10 cellular contexts compared by ENCODE assay signal in the genomic region with DNA sequence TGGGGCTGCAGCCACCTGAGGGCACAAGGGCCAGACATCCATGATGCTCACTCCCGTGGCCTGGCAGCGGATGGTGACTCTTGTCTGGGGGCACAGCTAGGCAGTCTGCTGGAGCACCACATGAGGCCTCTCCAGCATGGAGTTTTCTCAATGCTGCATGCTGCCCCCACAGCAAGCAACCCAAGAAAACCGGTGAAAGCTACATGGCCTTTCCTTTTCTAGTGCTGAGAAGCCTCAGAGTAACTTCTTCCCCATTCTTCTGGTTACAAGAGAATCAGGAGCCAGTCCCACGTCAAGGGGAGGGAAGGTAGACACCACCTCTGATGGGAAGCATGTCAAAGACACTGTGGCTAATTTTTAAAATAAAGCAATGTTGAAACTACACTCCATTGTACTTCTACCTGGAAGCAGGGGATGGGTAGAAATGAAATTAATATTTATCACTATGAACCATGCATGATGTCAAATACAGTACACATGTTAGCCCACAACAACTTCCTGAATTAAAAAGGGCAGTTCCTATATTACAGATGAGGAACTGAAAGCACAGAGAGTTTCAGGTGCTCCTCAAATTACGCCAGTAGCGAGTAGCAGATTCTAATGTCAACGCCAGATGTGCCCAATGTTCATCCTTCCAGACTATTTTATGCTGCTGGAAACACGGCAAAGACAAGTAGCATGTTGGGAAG.
DNase-seq lines count a peak whose midpoint lies in the region; ATAC-seq and TF ChIP-seq lines count a peak whose summit lies in the region.
"Had no signal": no experiment of that assay in that cellular context is flagged by ENCODE, and none has a peak within 500 bp of the region (broad histone marks: within the 10 kb centered on the region; RNA-seq: fewer than 3 reads in every experiment).

No MANE protein-coding gene starts in this region.

- H3K36me3 ChIP-seq in Loucy (ENCODE audit: insufficient read depth, low read length), result no peaks in the 10 kb centered on the region

- H3K9ac ChIP-seq in Loucy (ENCODE audit: low read depth, low read length, poor library complexity, severe bottlenecking), result no peak overlapping the region

- H3K9me2 ChIP-seq in Loucy (replicated peaks; ENCODE audit: low read depth, low read length), result no peaks in the 10 kb centered on the region

- H3K9me3 ChIP-seq in Loucy (ENCODE audit: insufficient read depth, low read depth, low read length), result no peaks in the 10 kb centered on the region

- peak overlapping the region; percentile 23 for H3K4me2 ChIP-seq in Loucy (ENCODE audit: low read depth, low read length, poor library complexity, severe bottlenecking)

- TF ChIP-seq CTCF in Loucy (conservative IDR thresholded peaks at IDR 0.05; ENCODE audit: low read length), result no peak

- no peaks in the 10 kb centered on the region for H4K20me1 ChIP-seq in Loucy (ENCODE audit: insufficient read depth, low read length, poor library complexity, severe bottlenecking)

- ATAC-seq in GM19328 (IDR thresholded peaks at IDR 0.05; ENCODE audit: unreplicated experiment) (peak; percentile 97), HG02885 (IDR thresholded peaks at IDR 0.05; ENCODE audit: poor library complexity, unreplicated experiment) (peak; percentile 98)

- DNase-seq in AML-193 (lab: John Stamatoyannopoulos, UW), result peak; percentile 3 to 22
- DNase-seq in medulla oblongata (ENCODE audit: extremely low spot score), result no peak
- DNase-seq in NCI-H510A (lab: John Stamatoyannopoulos, UW), result no peak
- DNase-seq in NCI-H446 (lab: John Stamatoyannopoulos, UW), result no peak
- no peak for DNase-seq in NK-92 treated with Interleukin-12 subunit alpha and Interleukin-12 subunit beta, amount 100 ng/mL, for 24 hours (lab: John Stamatoyannopoulos, UW)
- DNase-seq: 8988T, Right ventricle myocardium superior had no signal

- H3K4me3 ChIP-seq in Loucy (ENCODE audit: low read length, poor library complexity, severe bottlenecking), result no peak overlapping the region

- H3F3A ChIP-seq in Loucy (ENCODE audit: low read depth), result no peaks in the 10 kb centered on the region

- H3K27me3 ChIP-seq in Loucy (ENCODE audit: insufficient read depth, low read length, poor library complexity, severe bottlenecking), result no peaks in the 10 kb centered on the region

- no peaks in the 10 kb centered on the region for H3K79me2 ChIP-seq in Loucy (ENCODE audit: insufficient read depth, low read length)

- peaks cover 10% of the 10 kb centered on the region for H3K4me1 ChIP-seq in Loucy (ENCODE audit: insufficient read depth, low read length, poor library complexity, severe bottlenecking)

- H2AFZ ChIP-seq in Loucy (ENCODE audit: low read length), result peak overlapping the region; percentile 22; the same call in 1 of the 2 replicates

Comparison
In these comparisons a context has a peak if more than half of its experiments do, and no peak if none do; other contexts are left out.
1. DNase-seq: peak in AML-193 (2 of 2); none in medulla oblongata (single experiment), NCI-H510A (single experiment), NCI-H446 (0 of 2) and NK-92 treated with Interleukin-12 subunit alpha and Interleukin-12 subunit beta, amount 100 ng/mL, for 24 hours (single experiment).